9 cellular contexts compared by ENCODE assay signal in genomic region chr10:89207181-89207800, GRCh38. TPM values are rescaled to one million over a fixed set of nuclear protein-coding genes. Genes with fewer than 3 reads are reported as not detected.
DNase-seq lines count a peak whose midpoint lies in the region; ATAC-seq and TF ChIP-seq lines count a peak whose summit lies in the region.
"Had no signal": no experiment of that assay in that cellular context is flagged by ENCODE, and none has a peak within 500 bp of the region (broad histone marks: within the 10 kb centered on the region; RNA-seq: fewer than 3 reads in every experiment).

CH25H (minus strand) TSS chr10:89207317; CDS start chr10:89207292, 25 bp downstream.

- H3K36me3 ChIP-seq in right lobe of liver: no peaks in the 10 kb centered on the region

- peaks cover 0 to 19% (median 6%) of the 10 kb centered on the region in 4 donors for H3K4me1 ChIP-seq in right lobe of liver

- DNase-seq in EL: peak; percentile 82
- DNase-seq in Kasumi-1 (lab: John Stamatoyannopoulos, UW): peak; percentile 30 to 61
- peak; percentile 71 for DNase-seq in activated CD4-positive, alpha-beta T cell treated with anti-CD3 and anti-CD28 coated beads for 48 hours
- peak; percentile 6 for DNase-seq in effector CD8-positive, alpha-beta T cell (lab: John Stamatoyannopoulos, UW)
- peak; percentile 59 to 75 (median 71) for DNase-seq in right lobe of liver
- peak; percentile 39 for DNase-seq in stimulated activated CD4-positive, alpha-beta T cell treated with anti-CD3 and anti-CD28 coated beads, Interleukin-2, amount 100 ng/mL, for 4 hours (ENCODE audit: low read depth)
- no peak for DNase-seq in NCI-H1436 (lab: John Stamatoyannopoulos, UW)
- DNase-seq in SHP77 treated with DMSO at 0.1 percent for 48 hours (lab: John Stamatoyannopoulos, UW): no peak

- no peak for TF ChIP-seq CTCF in right lobe of liver (IDR thresholded peaks at IDR 0.05)

- TF ChIP-seq POLR2A in right lobe of liver (IDR thresholded peaks at IDR 0.05): no peak

- WGBS in right lobe of liver (ENCODE audit: insufficient coverage, low coverage, low lambda C conversion rate, missing lambda C conversion rate): under 1% methylated on average over 17 of the region's 28 CpGs

- ATAC-seq in right lobe of liver: peak; percentile 77 to 87 (median 80)

- peak within 1 kb of the TSS; percentile 23 to 47 (median 34) for H3K4me3 ChIP-seq in right lobe of liver

- H3K27me3 ChIP-seq in right lobe of liver: peaks cover 0 to 33% of the 10 kb centered on the region in 2 donors

- H3K9me3 ChIP-seq in right lobe of liver: no peaks in the 10 kb centered on the region

- peak within 1 kb of the TSS; percentile 31 to 58 (median 37) for H3K27ac ChIP-seq in right lobe of liver

- intact Hi-C loops in right lobe of liver (cut with DNase I): loop anchor here (10.0 kb wide), 1 partner anchor 182 kb away; no protein-coding TSS in a partner anchor

RNA-seq across cellular contexts. Expression of gene CH25H, which starts in this region (rescaled TPM):
- total RNA-seq in right lobe of liver: 1 to 10 TPM in 1 of 6 experiments, under 1 TPM in 3, not detected in 2; 0.31 to 1.2 (median 0.60) TPM
- total RNA-seq: activated CD8-positive, alpha-beta memory T cell treated with anti-CD3 and anti-CD28 coated beads for 36 hours had no signal

Comparison
In these comparisons a context has a peak if more than half of its experiments do, and no peak if none do; other contexts are left out.
1. DNase-seq: peak in EL (single experiment), Kasumi-1 (2 of 2), activated CD4-positive, alpha-beta T cell treated with anti-CD3 and anti-CD28 coated beads for 48 hours (single experiment), effector CD8-positive, alpha-beta T cell (single experiment), right lobe of liver (3 of 3) and stimulated activated CD4-positive, alpha-beta T cell treated with anti-CD3 and anti-CD28 coated beads, Interleukin-2, amount 100 ng/mL, for 4 hours (single experiment); none in NCI-H1436 (single experiment) and SHP77 treated with DMSO at 0.1 percent for 48 hours (single experiment).